Comparison of ENCODE assay signal across 30 cellular contexts in the genomic region with DNA sequence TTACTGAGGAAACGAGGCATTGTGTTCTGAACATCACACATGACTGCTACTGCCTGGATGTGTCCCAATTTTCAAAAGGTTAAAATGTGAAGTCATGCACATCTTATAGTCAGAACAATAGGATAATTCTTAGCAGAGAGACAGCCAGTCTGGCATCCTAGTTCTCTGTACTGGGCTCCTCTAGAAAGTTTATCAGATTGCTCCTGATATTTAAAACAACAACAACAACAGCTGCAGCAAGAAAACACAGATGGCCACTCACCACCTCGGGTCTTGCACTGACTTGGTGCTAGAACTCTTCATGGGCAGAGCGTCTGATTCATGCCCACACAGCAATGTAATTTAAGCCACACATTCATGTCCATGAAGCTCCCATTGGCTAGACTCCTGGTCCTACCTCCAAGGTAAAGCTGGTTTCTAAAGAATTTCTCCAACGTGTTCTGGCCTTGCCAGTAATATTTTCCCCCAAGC. TPM values are rescaled to one million over a fixed set of nuclear protein-coding genes. Genes with fewer than 3 reads are reported as not detected.
DNase-seq lines count a peak whose midpoint lies in the region; ATAC-seq, FAIRE-seq and TF ChIP-seq lines count a peak whose summit lies in the region.
"Had no signal": no experiment of that assay in that cellular context is flagged by ENCODE, and none has a peak within 500 bp of the region (broad histone marks: within the 10 kb centered on the region; RNA-seq: fewer than 3 reads in every experiment).

No MANE protein-coding gene starts in this region.

- TF ChIP-seq CTCF in kidney (IDR thresholded peaks at IDR 0.05; ENCODE audit: borderline replicate concordance, extremely low read depth, insufficient read depth): no peak
- no peak for TF ChIP-seq CTCF in thyroid gland (IDR thresholded peaks at IDR 0.05)

- POLR2A ChIA-PET in naive thymus-derived CD4-positive, alpha-beta T cell (lab: Charles Lee): no interaction called here

- peaks cover 3 to 58% (median 19%) of the 10 kb centered on the region in 5 donors for H3K36me3 Mint-ChIP-seq in naive thymus-derived CD4-positive, alpha-beta T cell

- H3K27me3 Mint-ChIP-seq in naive thymus-derived CD4-positive, alpha-beta T cell: no peaks in the 10 kb centered on the region
- H3K27me3 Mint-ChIP-seq: activated naive CD4-positive, alpha-beta T cell treated with anti-CD3 and anti-CD28 coated beads, Interleukin-2, amount 50 U/mL, for 24 hours; activated T-cell treated with anti-CD3 and anti-CD28 coated beads, Interleukin-2, amount 50 U/mL, for 24 hours; IgD-negative memory B cell had no signal

- H3K4me1 ChIP-seq in kidney (ENCODE audit: control insufficient read depth in 1 of 2, insufficient read depth in 1 of 2, low read depth in 1 of 2, low read length in 2 of 2) (peaks cover 13 to 44% of the 10 kb centered on the region in 2 donors), thyroid gland (peaks cover 18 to 23% of the 10 kb centered on the region in 2 donors)
- H3K4me1 ChIP-seq in naive thymus-derived CD4-positive, alpha-beta T cell (ENCODE audit: control insufficient read depth in 2 of 2, insufficient read depth in 2 of 2, low read length in 2 of 2): no peaks in the 10 kb centered on the region
- H3K4me1 ChIP-seq: sigmoid colon, tibial artery had no signal

- H3K9me3 ChIP-seq in kidney (ENCODE audit: control insufficient read depth in 1 of 2, low read length in 2 of 2) (no peaks in the 10 kb centered on the region), thyroid gland (no peaks in the 10 kb centered on the region)
- no peaks in the 10 kb centered on the region for H3K9me3 ChIP-seq in naive thymus-derived CD4-positive, alpha-beta T cell (ENCODE audit: control insufficient read depth in 2 of 3, low read length in 3 of 3)
- H3K9me3 ChIP-seq: gastroesophageal sphincter, sigmoid colon, tibial artery had no signal

- H3K27ac Mint-ChIP-seq in naive thymus-derived CD4-positive, alpha-beta T cell: peak overlapping the region in 2 of 9 donors; percentile 7 to 14
- H3K27ac Mint-ChIP-seq: activated naive CD4-positive, alpha-beta T cell treated with anti-CD3 and anti-CD28 coated beads, Interleukin-2, amount 50 U/mL, for 24 hours; activated T-cell treated with anti-CD3 and anti-CD28 coated beads, Interleukin-2, amount 50 U/mL, for 24 hours; CD14-positive monocyte; IgD-negative memory B cell had no signal

- 15 to 24% methylated on average over 4 of the region's 4 CpGs for WGBS in thyroid gland, 2 donors

- no peak for TF ChIP-seq POLR2A in thyroid gland (IDR thresholded peaks at IDR 0.05)

- peaks cover 0 to 9% (median 6%) of the 10 kb centered on the region in 7 donors for H3K4me1 Mint-ChIP-seq in naive thymus-derived CD4-positive, alpha-beta T cell
- H3K4me1 Mint-ChIP-seq: activated naive CD4-positive, alpha-beta T cell treated with anti-CD3 and anti-CD28 coated beads, Interleukin-2, amount 50 U/mL, for 24 hours had no signal

- peak overlapping the region; percentile 34 to 52 for H3K27ac ChIP-seq in kidney (ENCODE audit: low read depth in 2 of 2, low read length in 2 of 2)
- peak overlapping the region; percentile 63 to 75 (median 68) for H3K27ac ChIP-seq in thyroid gland
- no peak overlapping the region for H3K27ac ChIP-seq in naive thymus-derived CD4-positive, alpha-beta T cell (ENCODE audit: low read depth, low read length)
- H3K27ac ChIP-seq: gastroesophageal sphincter, HL-60, sigmoid colon, tibial artery had no signal

- ATAC-seq in Right ventricle myocardium inferior: peak; percentile 9
- ATAC-seq in Right ventricle myocardium superior (ENCODE audit: poor library complexity): no peak
- no peak for ATAC-seq in GM18498 (IDR thresholded peaks at IDR 0.05; ENCODE audit: unreplicated experiment)
- no peak for ATAC-seq in naive thymus-derived CD4-positive, alpha-beta T cell
- ATAC-seq: gastroesophageal sphincter, left lobe of liver had no signal

- H3K27me3 ChIP-seq in thyroid gland: no peaks in the 10 kb centered on the region
- no peaks in the 10 kb centered on the region for H3K27me3 ChIP-seq in naive thymus-derived CD4-positive, alpha-beta T cell (ENCODE audit: control insufficient read depth in 2 of 2, insufficient read depth in 2 of 2, low read length in 2 of 2)
- H3K27me3 ChIP-seq: gastroesophageal sphincter, sigmoid colon, tibial artery had no signal

- no peak for FAIRE-seq in kidney (lab: Jason Lieb, UNC)
- FAIRE-seq: astrocyte, colon, GM19239 had no signal

- no peak for DNase-seq in Right ventricle myocardium inferior (ENCODE audit: missing footprints)
- no peak for DNase-seq in Right ventricle myocardium superior
- DNase-seq in ecto neural progenitor cell (ENCODE audit: low spot score): peak; percentile 12
- DNase-seq in kidney: no peak
- peak in 1 of 2 donors; percentile 12 for DNase-seq in thyroid gland
- DNase-seq in activated CD4-positive, alpha-beta T cell treated with anti-CD3 and anti-CD28 coated beads for 48 hours: no peak
- no peak for DNase-seq in naive thymus-derived CD4-positive, alpha-beta T cell
- DNase-seq: activated CD4-positive, alpha-beta T cell treated with anti-CD3 and anti-CD28 coated beads, Interleukin-2, amount 50 U/mL, for 48 hours; activated T-cell treated with anti-CD3 and anti-CD28 coated beads, Interleukin-2, amount 50 U/mL, for 24 hours; DMS 273 treated with DMSO at 0.1 percent for 48 hours; GDM1; HCEC 1CT; NCI-H187 treated with DMSO at 0.1 percent for 48 hours; NCI-H526 treated with DMSO at 0.1 percent for 48 hours; nucleus accumbens; sigmoid colon; stimulated activated naive CD4-positive, alpha-beta T cell; T-helper 2 cell; tibial artery had no signal

- CTCF ChIA-PET in naive thymus-derived CD4-positive, alpha-beta T cell (lab: Charles Lee): no interaction called here

- H3K9me3 Mint-ChIP-seq in naive thymus-derived CD4-positive, alpha-beta T cell: peaks cover 0 to 1% (median 0%) of the 10 kb centered on the region in 11 donors
- H3K9me3 Mint-ChIP-seq: activated naive CD4-positive, alpha-beta T cell treated with anti-CD3 and anti-CD28 coated beads, Interleukin-2, amount 50 U/mL, for 24 hours; activated T-cell treated with anti-CD3 and anti-CD28 coated beads, Interleukin-2, amount 50 U/mL, for 24 hours; IgD-negative memory B cell had no signal

- no peaks in the 10 kb centered on the region for H3K36me3 ChIP-seq in kidney (ENCODE audit: control insufficient read depth in 1 of 2, insufficient read depth in 2 of 2, low read length in 2 of 2)
- H3K36me3 ChIP-seq in thyroid gland: no peaks in the 10 kb centered on the region
- H3K36me3 ChIP-seq in naive thymus-derived CD4-positive, alpha-beta T cell (ENCODE audit: control insufficient read depth in 2 of 3, insufficient read depth in 3 of 3, low read length in 3 of 3): no peaks in the 10 kb centered on the region
- H3K36me3 ChIP-seq: sigmoid colon had no signal

- no peak overlapping the region for H3K4me3 Mint-ChIP-seq in naive thymus-derived CD4-positive, alpha-beta T cell
- H3K4me3 Mint-ChIP-seq: activated naive CD4-positive, alpha-beta T cell treated with anti-CD3 and anti-CD28 coated beads, Interleukin-2, amount 50 U/mL, for 24 hours; activated T-cell treated with anti-CD3 and anti-CD28 coated beads, Interleukin-2, amount 50 U/mL, for 24 hours; CD14-positive monocyte; IgD-negative memory B cell had no signal

- intact Hi-C loops in Right ventricle myocardium inferior (cut with DNase I) (no loop called here), Right ventricle myocardium superior (cut with DNase I) (no loop called here), kidney (cut with DNase I) (no loop called here), thyroid gland (cut with DNase I) (no loop called here)
- intact Hi-C loops in naive thymus-derived CD4-positive, alpha-beta T cell (cut with micrococcal nuclease): no loop called here

- no peak overlapping the region for H3K9ac ChIP-seq in kidney (ENCODE audit: low read length in 2 of 2)

- H3K4me3 ChIP-seq in kidney (ENCODE audit: low read length in 2 of 2) (no peak overlapping the region), thyroid gland (replicated peaks in 1 of 3) (no peak overlapping the region)
- H3K4me3 ChIP-seq in naive thymus-derived CD4-positive, alpha-beta T cell (ENCODE audit: low read length): no peak overlapping the region
- H3K4me3 ChIP-seq: gastroesophageal sphincter, sigmoid colon, tibial artery had no signal

RNA-seq across cellular contexts. Expression of a gene that starts 33.3 kb away (rescaled TPM):
- 9.6 TPM for total RNA-seq in Right ventricle myocardium inferior
- total RNA-seq in Right ventricle myocardium superior: 8.8 TPM
- 47.6 TPM for total RNA-seq in kidney
- polyA plus RNA-seq in kidney (ENCODE audit: insufficient read depth, low read depth, low replicate concordance): 41.5 TPM
- total RNA-seq in thyroid gland: 10 to 100 TPM in 1 of 4 donors, 1 to 10 TPM in 3; 5.0 to 21.2 (median 9.2) TPM
- total RNA-seq in naive thymus-derived CD4-positive, alpha-beta T cell: 1 to 10 TPM; 1.5 to 9.6 (median 3.8) TPM
- 1 to 10 TPM in 1 of 2 donors, under 1 TPM in 1; 0.36 to 1.5 TPM for polyA plus RNA-seq in naive thymus-derived CD4-positive, alpha-beta T cell
- total RNA-seq: OCI-LY7 had no signal
